In the genomic region with DNA sequence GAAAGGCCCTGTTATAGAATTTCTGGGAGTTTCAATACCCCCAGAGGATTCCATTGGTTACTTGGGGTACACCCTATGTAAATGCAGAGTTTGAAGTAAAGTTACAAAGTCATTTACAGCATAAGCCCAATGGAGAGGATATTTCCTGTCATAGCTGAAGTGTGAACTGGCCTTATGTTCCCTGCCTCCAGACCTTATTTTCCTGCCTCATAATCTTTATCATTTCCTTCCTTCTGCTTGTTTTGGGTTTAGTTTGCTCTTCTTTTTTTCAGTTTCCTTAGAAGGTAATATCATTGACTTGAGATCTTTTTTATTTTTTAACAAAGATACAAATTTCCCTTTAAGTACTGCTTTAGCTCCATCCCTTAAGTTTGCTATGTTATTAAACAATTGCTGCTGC, we compare ENCODE assay signal across 17 cellular contexts.
A peak's percentile ranks its signal among the peaks of the same experiment; 100 is the strongest.
DNase-seq lines count a peak whose midpoint lies in the region; ATAC-seq, FAIRE-seq and TF ChIP-seq lines count a peak whose summit lies in the region.
"Had no signal": no experiment of that assay in that cellular context is flagged by ENCODE, and none has a peak within 500 bp of the region (broad histone marks: within the 10 kb centered on the region; RNA-seq: fewer than 3 reads in every experiment).

No MANE protein-coding gene starts in this region.

- TF ChIP-seq CTCF in ovary (IDR thresholded peaks at IDR 0.05): no peak

- H3K4me3 ChIP-seq in neuron (ENCODE audit: low read length) (no peak overlapping the region), GM23248 (no peak overlapping the region), ovary (no peak overlapping the region)

- H3K4me1 ChIP-seq in neuron (ENCODE audit: insufficient read depth, low read length) (no peaks in the 10 kb centered on the region), GM23248 (ENCODE audit: insufficient read depth) (no peaks in the 10 kb centered on the region), ovary (ENCODE audit: insufficient read depth) (no peaks in the 10 kb centered on the region)

- ATAC-seq in HG03354 (IDR thresholded peaks at IDR 0.05; ENCODE audit: poor library complexity, severe bottlenecking, unreplicated experiment): no peak

- H3K27me3 ChIP-seq in neuron (ENCODE audit: insufficient read depth, low read length): no peaks in the 10 kb centered on the region
- no peaks in the 10 kb centered on the region for H3K27me3 ChIP-seq in GM23248 (replicated peaks; ENCODE audit: insufficient read depth)
- no peaks in the 10 kb centered on the region for H3K27me3 ChIP-seq in ovary

- intact Hi-C loops in ovary (cut with DNase I): no loop called here

- H3K9me2 ChIP-seq in GM23248 (ENCODE audit: insufficient read depth): no peaks in the 10 kb centered on the region

- no peak overlapping the region for H3K4me2 ChIP-seq in GM23248 (ENCODE audit: unreplicated experiment)

- FAIRE-seq in GM12891 (lab: Jason Lieb, UNC): peak; percentile 26

- H2AFZ ChIP-seq in neuron (ENCODE audit: low read depth, low read length) (peak overlapping the region; percentile 26), GM23248 (no peak overlapping the region)

- no peaks in the 10 kb centered on the region for H3F3A ChIP-seq in GM23248 (ENCODE audit: insufficient read depth)

- TF ChIP-seq EP300 in ovary (IDR thresholded peaks at IDR 0.05): no peak

- H3K9me3 ChIP-seq in neuron (ENCODE audit: low read length) (no peaks in the 10 kb centered on the region), GM23248 (ENCODE audit: low read depth) (no peaks in the 10 kb centered on the region), ovary (no peaks in the 10 kb centered on the region)

- H3K79me2 ChIP-seq in GM23248 (ENCODE audit: insufficient read depth): no peaks in the 10 kb centered on the region

- TF ChIP-seq POLR2A in GM12891 (IDR thresholded peaks at IDR 0.05; ENCODE audit: low read depth, low read length) (no peak), ovary (IDR thresholded peaks at IDR 0.05) (no peak)

- H4K20me1 ChIP-seq in GM23248 (ENCODE audit: insufficient read depth): no peaks in the 10 kb centered on the region

- H3K9ac ChIP-seq in GM23248: no peak overlapping the region

- no peaks in the 10 kb centered on the region for H3K36me3 ChIP-seq in neuron (ENCODE audit: insufficient read depth, low read length)
- no peaks in the 10 kb centered on the region for H3K36me3 ChIP-seq in GM23248 (ENCODE audit: low read depth)
- no peaks in the 10 kb centered on the region for H3K36me3 ChIP-seq in ovary

- H3K27ac ChIP-seq in GM23248: no peak overlapping the region
- H3K27ac ChIP-seq in ovary: no peak overlapping the region
- H3K27ac ChIP-seq: C4-2B, RWPE1 had no signal

- in situ Hi-C loops in GM23248 (cut with MboI): no loop called here

- DNase-seq in GM12891 (ENCODE audit: insufficient read length, low spot score) (no peak), OCI-M1 (lab: John Stamatoyannopoulos, UW) (peak; percentile 18), dermis blood vessel endothelial cell (peak; percentile 4), GM23248 (no peak), ovary (no peak)
- DNase-seq: DMS 273 treated with DMSO at 0.1 percent for 48 hours; EL; Kasumi-1; NCI-H1105; NCI-H1694 treated with DMSO at 0.1 percent for 48 hours; NCI-H2107; NCI-H526; NK-92 treated with Interleukin-12 subunit alpha and Interleukin-12 subunit beta, amount 100 ng/mL, for 24 hours had no signal

TF ChIP-seq in GM12891, 5 proteins besides CTCF, POLR2A, EP300 and RAD21:
- TF ChIP-seq POLR2AphosphoS5 (IDR thresholded peaks at IDR 0.05; ENCODE audit: low read depth, low read length): no peak
- no peak for TF ChIP-seq PAX5 (IDR thresholded peaks at IDR 0.05; ENCODE audit: insufficient read depth, low read length, severe bottlenecking)
- no peak for TF ChIP-seq POU2F2 (IDR thresholded peaks at IDR 0.05; ENCODE audit: low read depth, low read length)
- TF ChIP-seq SPI1 (IDR thresholded peaks at IDR 0.05; ENCODE audit: low read depth, low read length): no peak
- no peak for TF ChIP-seq TAF1 (IDR thresholded peaks at IDR 0.05; ENCODE audit: low read depth, low read length)

Comparison
In these comparisons a context has a peak if more than half of its experiments do, and no peak if none do; other contexts are left out.
1. DNase-seq: peak in OCI-M1 (single experiment) and dermis blood vessel endothelial cell (single experiment); none in GM12891 (single experiment), GM23248 (single experiment) and ovary (0 of 5).